ENCODE assay signal across 1 cellular context in the genomic region with DNA sequence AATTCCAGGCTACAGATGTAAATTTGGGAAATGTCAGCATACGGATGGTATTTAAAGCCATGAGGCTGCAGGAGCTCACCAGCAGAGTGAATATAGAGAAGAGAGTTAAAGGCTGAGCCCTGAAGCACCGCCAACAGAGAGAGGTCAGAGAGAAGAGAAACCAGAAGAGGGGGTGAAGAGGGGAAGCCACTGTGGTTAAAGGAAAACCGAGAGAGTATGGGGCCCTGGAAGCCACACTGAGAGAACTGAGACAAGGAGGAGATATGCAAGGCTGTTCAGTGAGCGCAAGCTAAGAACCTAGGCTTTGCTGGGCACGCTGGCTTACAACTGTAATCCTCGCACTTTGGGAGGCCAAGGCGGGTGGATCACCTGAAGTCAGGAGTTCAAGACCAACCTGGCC.
TF ChIP-seq lines count a peak whose summit lies in the region.

No MANE protein-coding gene starts in this region.

TF ChIP-seq in GM12878, 131 proteins besides CTCF, POLR2A, EP300 and RAD21 (continued from another document):
- TF ChIP-seq, protein P1, sequence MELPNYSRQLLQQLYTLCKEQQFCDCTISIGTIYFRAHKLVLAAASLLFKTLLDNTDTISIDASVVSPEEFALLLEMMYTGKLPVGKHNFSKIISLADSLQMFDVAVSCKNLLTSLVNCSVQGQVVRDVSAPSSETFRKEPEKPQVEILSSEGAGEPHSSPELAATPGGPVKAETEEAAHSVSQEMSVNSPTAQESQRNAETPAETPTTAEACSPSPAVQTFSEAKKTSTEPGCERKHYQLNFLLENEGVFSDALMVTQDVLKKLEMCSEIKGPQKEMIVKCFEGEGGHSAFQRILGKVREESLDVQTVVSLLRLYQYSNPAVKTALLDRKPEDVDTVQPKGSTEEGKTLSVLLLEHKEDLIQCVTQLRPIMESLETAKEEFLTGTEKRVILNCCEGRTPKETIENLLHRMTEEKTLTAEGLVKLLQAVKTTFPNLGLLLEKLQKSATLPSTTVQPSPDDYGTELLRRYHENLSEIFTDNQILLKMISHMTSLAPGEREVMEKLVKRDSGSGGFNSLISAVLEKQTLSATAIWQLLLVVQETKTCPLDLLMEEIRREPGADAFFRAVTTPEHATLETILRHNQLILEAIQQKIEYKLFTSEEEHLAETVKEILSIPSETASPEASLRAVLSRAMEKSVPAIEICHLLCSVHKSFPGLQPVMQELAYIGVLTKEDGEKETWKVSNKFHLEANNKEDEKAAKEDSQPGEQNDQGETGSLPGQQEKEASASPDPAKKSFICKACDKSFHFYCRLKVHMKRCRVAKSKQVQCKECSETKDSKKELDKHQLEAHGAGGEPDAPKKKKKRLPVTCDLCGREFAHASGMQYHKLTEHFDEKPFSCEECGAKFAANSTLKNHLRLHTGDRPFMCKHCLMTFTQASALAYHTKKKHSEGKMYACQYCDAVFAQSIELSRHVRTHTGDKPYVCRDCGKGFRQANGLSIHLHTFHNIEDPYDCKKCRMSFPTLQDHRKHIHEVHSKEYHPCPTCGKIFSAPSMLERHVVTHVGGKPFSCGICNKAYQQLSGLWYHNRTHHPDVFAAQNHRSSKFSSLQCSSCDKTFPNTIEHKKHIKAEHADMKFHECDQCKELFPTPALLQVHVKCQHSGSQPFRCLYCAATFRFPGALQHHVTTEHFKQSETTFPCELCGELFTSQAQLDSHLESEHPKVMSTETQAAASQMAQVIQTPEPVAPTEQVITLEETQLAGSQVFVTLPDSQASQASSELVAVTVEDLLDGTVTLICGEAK (IDR thresholded peaks at IDR 0.05; ENCODE audit: borderline replicate concordance): no peak
- TF ChIP-seq IKZF2 (IDR thresholded peaks at IDR 0.05): peak; percentile 63 to 70; a peak in 2 of 4 replicates
- TF ChIP-seq KLF5 (IDR thresholded peaks at IDR 0.05; ENCODE audit: partially characterized antibody): no peak
- TF ChIP-seq, protein P2, sequence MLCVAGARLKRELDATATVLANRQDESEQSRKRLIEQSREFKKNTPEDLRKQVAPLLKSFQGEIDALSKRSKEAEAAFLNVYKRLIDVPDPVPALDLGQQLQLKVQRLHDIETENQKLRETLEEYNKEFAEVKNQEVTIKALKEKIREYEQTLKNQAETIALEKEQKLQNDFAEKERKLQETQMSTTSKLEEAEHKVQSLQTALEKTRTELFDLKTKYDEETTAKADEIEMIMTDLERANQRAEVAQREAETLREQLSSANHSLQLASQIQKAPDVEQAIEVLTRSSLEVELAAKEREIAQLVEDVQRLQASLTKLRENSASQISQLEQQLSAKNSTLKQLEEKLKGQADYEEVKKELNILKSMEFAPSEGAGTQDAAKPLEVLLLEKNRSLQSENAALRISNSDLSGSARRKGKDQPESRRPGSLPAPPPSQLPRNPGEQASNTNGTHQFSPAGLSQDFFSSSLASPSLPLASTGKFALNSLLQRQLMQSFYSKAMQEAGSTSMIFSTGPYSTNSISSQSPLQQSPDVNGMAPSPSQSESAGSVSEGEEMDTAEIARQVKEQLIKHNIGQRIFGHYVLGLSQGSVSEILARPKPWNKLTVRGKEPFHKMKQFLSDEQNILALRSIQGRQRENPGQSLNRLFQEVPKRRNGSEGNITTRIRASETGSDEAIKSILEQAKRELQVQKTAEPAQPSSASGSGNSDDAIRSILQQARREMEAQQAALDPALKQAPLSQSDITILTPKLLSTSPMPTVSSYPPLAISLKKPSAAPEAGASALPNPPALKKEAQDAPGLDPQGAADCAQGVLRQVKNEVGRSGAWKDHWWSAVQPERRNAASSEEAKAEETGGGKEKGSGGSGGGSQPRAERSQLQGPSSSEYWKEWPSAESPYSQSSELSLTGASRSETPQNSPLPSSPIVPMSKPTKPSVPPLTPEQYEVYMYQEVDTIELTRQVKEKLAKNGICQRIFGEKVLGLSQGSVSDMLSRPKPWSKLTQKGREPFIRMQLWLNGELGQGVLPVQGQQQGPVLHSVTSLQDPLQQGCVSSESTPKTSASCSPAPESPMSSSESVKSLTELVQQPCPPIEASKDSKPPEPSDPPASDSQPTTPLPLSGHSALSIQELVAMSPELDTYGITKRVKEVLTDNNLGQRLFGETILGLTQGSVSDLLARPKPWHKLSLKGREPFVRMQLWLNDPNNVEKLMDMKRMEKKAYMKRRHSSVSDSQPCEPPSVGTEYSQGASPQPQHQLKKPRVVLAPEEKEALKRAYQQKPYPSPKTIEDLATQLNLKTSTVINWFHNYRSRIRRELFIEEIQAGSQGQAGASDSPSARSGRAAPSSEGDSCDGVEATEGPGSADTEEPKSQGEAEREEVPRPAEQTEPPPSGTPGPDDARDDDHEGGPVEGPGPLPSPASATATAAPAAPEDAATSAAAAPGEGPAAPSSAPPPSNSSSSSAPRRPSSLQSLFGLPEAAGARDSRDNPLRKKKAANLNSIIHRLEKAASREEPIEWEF (IDR thresholded peaks at IDR 0.05; ENCODE audit: insufficient replicate concordance, low read depth, low read length): no peak
- TF ChIP-seq PAX5 (IDR thresholded peaks at IDR 0.05; ENCODE audit: borderline replicate concordance, low read depth, low read length): peak; percentile 42; the same call in 1 of the 2 replicates
- TF ChIP-seq MTA3 (IDR thresholded peaks at IDR 0.05; ENCODE audit: borderline replicate concordance, low read length): no peak; the same call in 1 of the 2 replicates
- TF ChIP-seq SUZ12 (IDR thresholded peaks at IDR 0.05; ENCODE audit: unreplicated experiment): no peak
- no peak for TF ChIP-seq RBBP5 (conservative IDR thresholded peaks at IDR 0.05)
- no peak for TF ChIP-seq MTA2 (IDR thresholded peaks at IDR 0.05; ENCODE audit: low read depth)
- TF ChIP-seq IRF4 (IDR thresholded peaks at IDR 0.05; ENCODE audit: low read depth, low read length): no peak
- no peak for TF ChIP-seq SP1 (IDR thresholded peaks at IDR 0.05; ENCODE audit: low read depth, low read length)
- TF ChIP-seq, protein P3, sequence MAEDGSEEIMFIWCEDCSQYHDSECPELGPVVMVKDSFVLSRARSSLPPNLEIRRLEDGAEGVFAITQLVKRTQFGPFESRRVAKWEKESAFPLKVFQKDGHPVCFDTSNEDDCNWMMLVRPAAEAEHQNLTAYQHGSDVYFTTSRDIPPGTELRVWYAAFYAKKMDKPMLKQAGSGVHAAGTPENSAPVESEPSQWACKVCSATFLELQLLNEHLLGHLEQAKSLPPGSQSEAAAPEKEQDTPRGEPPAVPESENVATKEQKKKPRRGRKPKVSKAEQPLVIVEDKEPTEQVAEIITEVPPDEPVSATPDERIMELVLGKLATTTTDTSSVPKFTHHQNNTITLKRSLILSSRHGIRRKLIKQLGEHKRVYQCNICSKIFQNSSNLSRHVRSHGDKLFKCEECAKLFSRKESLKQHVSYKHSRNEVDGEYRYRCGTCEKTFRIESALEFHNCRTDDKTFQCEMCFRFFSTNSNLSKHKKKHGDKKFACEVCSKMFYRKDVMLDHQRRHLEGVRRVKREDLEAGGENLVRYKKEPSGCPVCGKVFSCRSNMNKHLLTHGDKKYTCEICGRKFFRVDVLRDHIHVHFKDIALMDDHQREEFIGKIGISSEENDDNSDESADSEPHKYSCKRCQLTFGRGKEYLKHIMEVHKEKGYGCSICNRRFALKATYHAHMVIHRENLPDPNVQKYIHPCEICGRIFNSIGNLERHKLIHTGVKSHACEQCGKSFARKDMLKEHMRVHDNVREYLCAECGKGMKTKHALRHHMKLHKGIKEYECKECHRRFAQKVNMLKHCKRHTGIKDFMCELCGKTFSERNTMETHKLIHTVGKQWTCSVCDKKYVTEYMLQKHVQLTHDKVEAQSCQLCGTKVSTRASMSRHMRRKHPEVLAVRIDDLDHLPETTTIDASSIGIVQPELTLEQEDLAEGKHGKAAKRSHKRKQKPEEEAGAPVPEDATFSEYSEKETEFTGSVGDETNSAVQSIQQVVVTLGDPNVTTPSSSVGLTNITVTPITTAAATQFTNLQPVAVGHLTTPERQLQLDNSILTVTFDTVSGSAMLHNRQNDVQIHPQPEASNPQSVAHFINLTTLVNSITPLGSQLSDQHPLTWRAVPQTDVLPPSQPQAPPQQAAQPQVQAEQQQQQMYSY (CRISPR knock-in tag; IDR thresholded peaks at IDR 0.05): no peak
